Comparison of ENCODE assay signal across 1 cellular context in the genomic region with DNA sequence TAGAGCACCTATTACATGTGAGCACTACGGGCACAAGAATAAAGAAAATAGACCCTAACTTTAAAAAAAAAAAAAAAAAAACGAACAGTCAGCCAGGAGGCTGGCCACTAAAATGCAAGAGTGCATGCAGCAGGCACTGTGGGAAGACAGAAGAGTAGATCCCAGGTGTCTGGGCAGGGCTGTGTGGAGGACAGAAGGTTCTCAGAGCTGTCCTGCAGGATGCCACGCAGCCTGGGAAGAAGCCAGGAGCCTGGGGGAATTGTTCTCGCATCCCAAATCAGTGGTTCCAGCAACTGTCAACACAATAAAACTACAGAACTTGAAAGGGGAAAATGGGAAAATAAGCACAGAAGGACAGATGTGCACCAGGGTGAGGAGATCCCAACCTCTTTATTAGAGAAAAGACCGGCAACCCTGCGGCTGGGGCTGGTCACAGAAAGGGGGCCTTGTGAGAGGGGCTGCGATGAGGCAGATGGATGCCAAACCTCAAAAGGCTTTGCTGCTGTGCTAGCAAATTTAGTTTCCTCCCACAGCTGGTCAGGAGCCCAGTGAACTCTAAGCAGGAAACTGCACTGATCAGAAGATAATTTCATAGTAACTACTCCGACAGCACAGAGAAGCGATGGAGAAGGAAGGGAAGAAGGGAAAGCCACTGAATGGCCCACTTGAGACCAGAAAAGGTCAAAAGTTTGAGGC.
A peak's percentile ranks its signal among the peaks of the same experiment; 100 is the strongest.
TF ChIP-seq lines count a peak whose summit lies in the region.

No MANE protein-coding gene starts in this region.

TF ChIP-seq in K562, 482 proteins besides CTCF, POLR2A, EP300 and RAD21 (continued from another document):
- TF ChIP-seq, protein P1, sequence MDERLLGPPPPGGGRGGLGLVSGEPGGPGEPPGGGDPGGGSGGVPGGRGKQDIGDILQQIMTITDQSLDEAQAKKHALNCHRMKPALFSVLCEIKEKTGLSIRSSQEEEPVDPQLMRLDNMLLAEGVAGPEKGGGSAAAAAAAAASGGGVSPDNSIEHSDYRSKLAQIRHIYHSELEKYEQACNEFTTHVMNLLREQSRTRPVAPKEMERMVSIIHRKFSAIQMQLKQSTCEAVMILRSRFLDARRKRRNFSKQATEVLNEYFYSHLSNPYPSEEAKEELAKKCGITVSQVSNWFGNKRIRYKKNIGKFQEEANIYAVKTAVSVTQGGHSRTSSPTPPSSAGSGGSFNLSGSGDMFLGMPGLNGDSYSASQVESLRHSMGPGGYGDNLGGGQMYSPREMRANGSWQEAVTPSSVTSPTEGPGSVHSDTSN (CRISPR knock-in tag; IDR thresholded peaks at IDR 0.05; ENCODE audit: low read depth), result no peak
- TF ChIP-seq, protein P1 (tag; conservative IDR thresholded peaks at IDR 0.05; ENCODE audit: low read depth), result no peak
- TF ChIP-seq PHF8 (IDR thresholded peaks at IDR 0.05; ENCODE audit: borderline replicate concordance, low read length) (no peak), ZKSCAN8 (CRISPR knock-in tag; IDR thresholded peaks at IDR 0.05) (peak; percentile 46), U2AF1 (optimal IDR thresholded peaks at IDR 0.05; ENCODE audit: low read depth, low read length) (no peak), TEAD4 (IDR thresholded peaks at IDR 0.05; ENCODE audit: low read length) (no peak), TEAD4 (CRISPR knock-in tag; IDR thresholded peaks at IDR 0.05; ENCODE audit: borderline replicate concordance) (no peak), HNRNPL (IDR thresholded peaks at IDR 0.05; ENCODE audit: low read depth, low read length) (no peak), ZNF76 (CRISPR knock-in tag; IDR thresholded peaks at IDR 0.05; ENCODE audit: borderline replicate concordance) (no peak), POLR2H (tag; IDR thresholded peaks at IDR 0.05; ENCODE audit: low read depth) (no peak), ZNF316 (IDR thresholded peaks at IDR 0.05) (0 out of 2 replicates have a peak, but pooled peaks have one; percentile 16), RBM25 (IDR thresholded peaks at IDR 0.05; ENCODE audit: low read depth, low read length, severe bottlenecking) (no peak), SMARCA5 (IDR thresholded peaks at IDR 0.05) (no peak), IFI16 (CRISPR knock-in tag; IDR thresholded peaks at IDR 0.05) (no peak), ZNF232 (CRISPR knock-in tag; IDR thresholded peaks at IDR 0.05) (no peak), ZNF57 (CRISPR knock-in tag; IDR thresholded peaks at IDR 0.05) (no peak), FIP1L1 (IDR thresholded peaks at IDR 0.05; ENCODE audit: low read depth, low read length, poor library complexity, severe bottlenecking) (no peak)
- TF ChIP-seq, protein P2, sequence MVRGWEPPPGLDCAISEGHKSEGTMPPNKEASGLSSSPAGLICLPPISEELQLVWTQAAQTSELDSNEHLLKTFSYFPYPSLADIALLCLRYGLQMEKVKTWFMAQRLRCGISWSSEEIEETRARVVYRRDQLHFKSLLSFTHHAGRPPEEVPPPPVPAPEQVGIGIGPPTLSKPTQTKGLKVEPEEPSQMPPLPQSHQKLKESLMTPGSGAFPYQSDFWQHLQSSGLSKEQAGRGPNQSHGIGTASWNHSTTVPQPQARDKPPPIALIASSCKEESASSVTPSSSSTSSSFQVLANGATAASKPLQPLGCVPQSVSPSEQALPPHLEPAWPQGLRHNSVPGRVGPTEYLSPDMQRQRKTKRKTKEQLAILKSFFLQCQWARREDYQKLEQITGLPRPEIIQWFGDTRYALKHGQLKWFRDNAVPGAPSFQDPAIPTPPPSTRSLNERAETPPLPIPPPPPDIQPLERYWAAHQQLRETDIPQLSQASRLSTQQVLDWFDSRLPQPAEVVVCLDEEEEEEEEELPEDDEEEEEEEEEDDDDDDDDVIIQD (CRISPR knock-in tag; IDR thresholded peaks at IDR 0.05), result no peak
- TF ChIP-seq, protein P3, sequence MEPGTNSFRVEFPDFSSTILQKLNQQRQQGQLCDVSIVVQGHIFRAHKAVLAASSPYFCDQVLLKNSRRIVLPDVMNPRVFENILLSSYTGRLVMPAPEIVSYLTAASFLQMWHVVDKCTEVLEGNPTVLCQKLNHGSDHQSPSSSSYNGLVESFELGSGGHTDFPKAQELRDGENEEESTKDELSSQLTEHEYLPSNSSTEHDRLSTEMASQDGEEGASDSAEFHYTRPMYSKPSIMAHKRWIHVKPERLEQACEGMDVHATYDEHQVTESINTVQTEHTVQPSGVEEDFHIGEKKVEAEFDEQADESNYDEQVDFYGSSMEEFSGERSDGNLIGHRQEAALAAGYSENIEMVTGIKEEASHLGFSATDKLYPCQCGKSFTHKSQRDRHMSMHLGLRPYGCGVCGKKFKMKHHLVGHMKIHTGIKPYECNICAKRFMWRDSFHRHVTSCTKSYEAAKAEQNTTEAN (CRISPR knock-in tag; IDR thresholded peaks at IDR 0.05), result no peak
- TF ChIP-seq, protein P4, sequence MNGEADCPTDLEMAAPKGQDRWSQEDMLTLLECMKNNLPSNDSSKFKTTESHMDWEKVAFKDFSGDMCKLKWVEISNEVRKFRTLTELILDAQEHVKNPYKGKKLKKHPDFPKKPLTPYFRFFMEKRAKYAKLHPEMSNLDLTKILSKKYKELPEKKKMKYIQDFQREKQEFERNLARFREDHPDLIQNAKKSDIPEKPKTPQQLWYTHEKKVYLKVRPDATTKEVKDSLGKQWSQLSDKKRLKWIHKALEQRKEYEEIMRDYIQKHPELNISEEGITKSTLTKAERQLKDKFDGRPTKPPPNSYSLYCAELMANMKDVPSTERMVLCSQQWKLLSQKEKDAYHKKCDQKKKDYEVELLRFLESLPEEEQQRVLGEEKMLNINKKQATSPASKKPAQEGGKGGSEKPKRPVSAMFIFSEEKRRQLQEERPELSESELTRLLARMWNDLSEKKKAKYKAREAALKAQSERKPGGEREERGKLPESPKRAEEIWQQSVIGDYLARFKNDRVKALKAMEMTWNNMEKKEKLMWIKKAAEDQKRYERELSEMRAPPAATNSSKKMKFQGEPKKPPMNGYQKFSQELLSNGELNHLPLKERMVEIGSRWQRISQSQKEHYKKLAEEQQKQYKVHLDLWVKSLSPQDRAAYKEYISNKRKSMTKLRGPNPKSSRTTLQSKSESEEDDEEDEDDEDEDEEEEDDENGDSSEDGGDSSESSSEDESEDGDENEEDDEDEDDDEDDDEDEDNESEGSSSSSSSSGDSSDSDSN (IDR thresholded peaks at IDR 0.05; ENCODE audit: borderline replicate concordance in 1 of 2, low read depth in 2 of 2, low read length in 2 of 2), result peak in 1 of 2 experiments; percentile 64; a peak in 1 of 4 replicates
- TF ChIP-seq, protein P5, sequence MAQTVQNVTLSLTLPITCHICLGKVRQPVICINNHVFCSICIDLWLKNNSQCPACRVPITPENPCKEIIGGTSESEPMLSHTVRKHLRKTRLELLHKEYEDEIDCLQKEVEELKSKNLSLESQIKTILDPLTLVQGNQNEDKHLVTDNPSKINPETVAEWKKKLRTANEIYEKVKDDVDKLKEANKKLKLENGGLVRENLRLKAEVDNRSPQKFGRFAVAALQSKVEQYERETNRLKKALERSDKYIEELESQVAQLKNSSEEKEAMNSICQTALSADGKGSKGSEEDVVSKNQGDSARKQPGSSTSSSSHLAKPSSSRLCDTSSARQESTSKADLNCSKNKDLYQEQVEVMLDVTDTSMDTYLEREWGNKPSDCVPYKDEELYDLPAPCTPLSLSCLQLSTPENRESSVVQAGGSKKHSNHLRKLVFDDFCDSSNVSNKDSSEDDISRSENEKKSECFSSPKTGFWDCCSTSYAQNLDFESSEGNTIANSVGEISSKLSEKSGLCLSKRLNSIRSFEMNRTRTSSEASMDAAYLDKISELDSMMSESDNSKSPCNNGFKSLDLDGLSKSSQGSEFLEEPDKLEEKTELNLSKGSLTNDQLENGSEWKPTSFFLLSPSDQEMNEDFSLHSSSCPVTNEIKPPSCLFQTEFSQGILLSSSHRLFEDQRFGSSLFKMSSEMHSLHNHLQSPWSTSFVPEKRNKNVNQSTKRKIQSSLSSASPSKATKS (CRISPR knock-in tag; IDR thresholded peaks at IDR 0.05), result no peak
- TF ChIP-seq, protein P6, sequence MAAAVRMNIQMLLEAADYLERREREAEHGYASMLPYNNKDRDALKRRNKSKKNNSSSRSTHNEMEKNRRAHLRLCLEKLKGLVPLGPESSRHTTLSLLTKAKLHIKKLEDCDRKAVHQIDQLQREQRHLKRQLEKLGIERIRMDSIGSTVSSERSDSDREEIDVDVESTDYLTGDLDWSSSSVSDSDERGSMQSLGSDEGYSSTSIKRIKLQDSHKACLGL (CRISPR knock-in tag; IDR thresholded peaks at IDR 0.05; ENCODE audit: borderline replicate concordance, poor library complexity, severe bottlenecking), result no peak
